Comparison of ENCODE assay signal across 23 cellular contexts in the genomic region with DNA sequence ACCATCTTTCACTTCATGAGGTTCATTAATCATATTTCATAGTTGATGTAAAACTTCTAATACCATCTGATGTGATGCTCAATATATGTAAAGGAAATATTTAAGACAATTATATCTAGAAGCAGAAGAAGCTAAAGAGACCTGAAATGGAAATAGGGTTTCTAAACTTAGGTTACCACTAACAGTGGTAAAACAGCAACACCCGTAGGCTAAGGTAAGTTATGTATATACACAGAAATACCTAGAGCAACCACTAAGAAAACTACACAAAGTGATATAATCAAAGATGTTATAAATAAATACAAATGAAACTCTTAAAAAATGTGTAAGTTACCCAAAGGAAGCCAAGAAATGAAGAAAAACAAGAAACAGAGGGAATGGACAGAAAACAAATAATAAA.
DNase-seq lines count a peak whose midpoint lies in the region; ATAC-seq and FAIRE-seq lines count a peak whose summit lies in the region.
"Had no signal": no experiment of that assay in that cellular context is flagged by ENCODE, and none has a peak within 500 bp of the region (broad histone marks: within the 10 kb centered on the region; RNA-seq: fewer than 3 reads in every experiment).

No MANE protein-coding gene starts in this region.

- H2AFZ ChIP-seq in ACC112 (ENCODE audit: low read length, unreplicated experiment) (peak overlapping the region; percentile 15), Karpas-422 (ENCODE audit: low read length) (no peak overlapping the region)

- peak overlapping the region; percentile 37; the same call in 1 of the 2 replicates for H3K27ac ChIP-seq in ACC112 (ENCODE audit: low read depth, low read length)
- H3K27ac ChIP-seq in Karpas-422 (ENCODE audit: low read length) = no peak overlapping the region
- H3K27ac ChIP-seq: BLaER1 had no signal

- peaks cover 39% of the 10 kb centered on the region for H3K4me1 ChIP-seq in ACC112 (ENCODE audit: control insufficient read depth, insufficient read depth, low read length, unreplicated experiment)
- no peaks in the 10 kb centered on the region for H3K4me1 ChIP-seq in Karpas-422 (ENCODE audit: low read length)
- H3K4me1 ChIP-seq: BLaER1 had no signal

- peak; percentile 42 for FAIRE-seq in TTC549 (lab: Jason Lieb, UNC)
- FAIRE-seq: A204.1 had no signal

- H3K4me3 ChIP-seq in ACC112 (ENCODE audit: low read depth, low read length) (no peak overlapping the region), Karpas-422 (ENCODE audit: low read length) (no peak overlapping the region)
- H3K4me3 ChIP-seq: BLaER1 had no signal

- H3K9ac ChIP-seq in Karpas-422 (ENCODE audit: low read length) = no peak overlapping the region
- H3K9ac ChIP-seq: BLaER1 had no signal

- DNase-seq in memory B cell (ENCODE audit: low spot score in 2 of 2) (no peak), Karpas-422 (no peak), NCI-H187 (lab: John Stamatoyannopoulos, UW) (no peak)
- no peak for DNase-seq in stimulated activated naive B cell treated with anti-CD40 and anti-IgM and Interleukin-4, amounts not matched to agents 10 μg/mL and 1 μg/mL and 100 μg/mL, for 72 hours
- DNase-seq: CD4-positive, alpha-beta memory T cell; DMS153; H7; Kasumi-1; MM.1S; NCI-H1092; NCI-H1436 treated with DMSO at 0.1 percent for 48 hours; NCI-H2029 treated with DMSO at 0.1 percent for 48 hours; NCI-H2171; NCI-H446; NCI-H69 had no signal

- no peaks in the 10 kb centered on the region for H4K20me1 ChIP-seq in Karpas-422 (ENCODE audit: insufficient read depth, low read depth, low read length)
- H4K20me1 ChIP-seq: BLaER1 had no signal

- H3K27me3 ChIP-seq in ACC112 (ENCODE audit: insufficient read depth, low read length) (no peaks in the 10 kb centered on the region), Karpas-422 (ENCODE audit: low read length) (no peaks in the 10 kb centered on the region)
- H3K27me3 ChIP-seq: BLaER1 had no signal

- no peaks in the 10 kb centered on the region for H3K27me3 Mint-ChIP-seq in memory B cell
- peaks cover 0 to 5% of the 10 kb centered on the region in 2 donors for H3K27me3 Mint-ChIP-seq in stimulated activated naive B cell treated with anti-CD40 and anti-IgM and Interleukin-4, amounts not matched to agents 10 μg/mL and 1 μg/mL and 100 μg/mL, for 72 hours
- H3K27me3 Mint-ChIP-seq: CD4-positive, alpha-beta memory T cell; IgD-negative memory B cell had no signal

- ATAC-seq in HG02885 (IDR thresholded peaks at IDR 0.05; ENCODE audit: poor library complexity, unreplicated experiment) = peak; percentile 61
- no peak for ATAC-seq in memory B cell (ENCODE audit: low read depth)
- no peak for ATAC-seq in GM21447 (IDR thresholded peaks at IDR 0.05; ENCODE audit: unreplicated experiment)
- no peak for ATAC-seq in stimulated activated naive B cell treated with anti-CD40 and anti-IgM and Interleukin-4, amounts not matched to agents 10 μg/mL and 1 μg/mL and 100 μg/mL, for 72 hours (replicated peaks)
- ATAC-seq: Panc1 had no signal

- H3K9me3 ChIP-seq in Karpas-422 (ENCODE audit: low read length) = no peaks in the 10 kb centered on the region
- H3K9me3 ChIP-seq: BLaER1 had no signal

- H3K4me2 ChIP-seq in Karpas-422 (ENCODE audit: low read depth, low read length, poor library complexity, severe bottlenecking) = no peak overlapping the region
- H3K4me2 ChIP-seq: BLaER1 had no signal

- H3K4me3 Mint-ChIP-seq in memory B cell = no peak overlapping the region
- H3K4me3 Mint-ChIP-seq in stimulated activated naive B cell treated with anti-CD40 and anti-IgM and Interleukin-4, amounts not matched to agents 10 μg/mL and 1 μg/mL and 100 μg/mL, for 72 hours = no peak overlapping the region
- H3K4me3 Mint-ChIP-seq: CD4-positive, alpha-beta memory T cell; IgD-negative memory B cell had no signal

- peaks cover 12% of the 10 kb centered on the region for H3K4me1 Mint-ChIP-seq in memory B cell
- H3K4me1 Mint-ChIP-seq in stimulated activated naive B cell treated with anti-CD40 and anti-IgM and Interleukin-4, amounts not matched to agents 10 μg/mL and 1 μg/mL and 100 μg/mL, for 72 hours = peaks cover 16 to 27% of the 10 kb centered on the region in 2 donors

- peaks cover 2% of the 10 kb centered on the region for H3K9me3 Mint-ChIP-seq in memory B cell
- H3K9me3 Mint-ChIP-seq in stimulated activated naive B cell treated with anti-CD40 and anti-IgM and Interleukin-4, amounts not matched to agents 10 μg/mL and 1 μg/mL and 100 μg/mL, for 72 hours = no peaks in the 10 kb centered on the region
- H3K9me3 Mint-ChIP-seq: IgD-negative memory B cell had no signal

- H3K36me3 ChIP-seq in ACC112 (ENCODE audit: insufficient read depth, low read length) (no peaks in the 10 kb centered on the region), Karpas-422 (ENCODE audit: insufficient read depth, low read length) (no peaks in the 10 kb centered on the region)
- H3K36me3 ChIP-seq: BLaER1 had no signal

- peaks cover 2% of the 10 kb centered on the region for H3K36me3 Mint-ChIP-seq in memory B cell
- H3K36me3 Mint-ChIP-seq in stimulated activated naive B cell treated with anti-CD40 and anti-IgM and Interleukin-4, amounts not matched to agents 10 μg/mL and 1 μg/mL and 100 μg/mL, for 72 hours = no peaks in the 10 kb centered on the region
- H3K36me3 Mint-ChIP-seq: CD4-positive, alpha-beta memory T cell; IgD-negative memory B cell had no signal

- H3K27ac Mint-ChIP-seq in memory B cell = peak overlapping the region; percentile 21
- no peak overlapping the region for H3K27ac Mint-ChIP-seq in stimulated activated naive B cell treated with anti-CD40 and anti-IgM and Interleukin-4, amounts not matched to agents 10 μg/mL and 1 μg/mL and 100 μg/mL, for 72 hours

- no peaks in the 10 kb centered on the region for H3K9me2 ChIP-seq in Karpas-422 (replicated peaks; ENCODE audit: insufficient read depth, low read length)

- no peaks in the 10 kb centered on the region for H3K79me2 ChIP-seq in ACC112 (ENCODE audit: control insufficient read depth, insufficient read depth, low read length, unreplicated experiment)
- no peaks in the 10 kb centered on the region for H3K79me2 ChIP-seq in Karpas-422 (ENCODE audit: low read length)
